ENCODE assay signal across 8 cellular contexts in the genomic region with DNA sequence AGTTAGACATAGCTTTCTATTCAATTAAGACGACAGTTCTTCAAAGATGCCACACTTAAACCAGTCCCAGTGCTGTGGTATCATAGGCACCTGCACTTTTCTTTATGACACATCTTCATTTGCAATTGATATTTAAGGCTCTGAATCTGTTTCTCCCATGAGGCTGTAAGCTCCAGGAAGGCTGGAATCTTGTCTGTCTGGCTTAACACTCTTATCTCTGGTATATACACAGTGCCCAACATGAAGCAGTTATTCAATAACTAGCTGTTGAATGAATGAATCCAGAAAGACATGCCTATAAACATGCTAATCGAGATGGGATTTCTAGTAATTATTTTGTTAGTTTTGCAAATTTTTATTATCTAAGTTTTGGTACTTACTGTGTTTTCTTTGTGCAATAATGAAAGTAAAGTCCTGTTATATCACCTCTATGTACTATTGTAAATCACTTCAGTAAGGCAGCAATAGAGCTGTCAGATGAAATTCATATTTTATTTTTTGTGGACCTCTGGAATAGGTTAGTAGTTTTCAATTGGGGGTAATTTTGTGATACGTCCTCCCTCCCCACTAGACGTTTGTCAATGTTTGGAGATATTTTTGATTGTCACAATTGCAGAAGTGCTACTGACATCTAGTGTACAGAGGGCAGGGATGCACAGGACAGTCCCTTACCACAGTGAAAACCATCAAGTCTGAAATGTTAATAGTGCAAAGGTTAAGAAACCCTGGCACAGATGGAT. TPM values are rescaled to one million over a fixed set of nuclear protein-coding genes. Genes with fewer than 3 reads are reported as not detected.
A peak's percentile ranks its signal among the peaks of the same experiment; 100 is the strongest.
DNase-seq lines count a peak whose midpoint lies in the region; ATAC-seq, FAIRE-seq and TF ChIP-seq lines count a peak whose summit lies in the region.

No MANE protein-coding gene starts in this region.

- no peak overlapping the region for H3K27ac ChIP-seq in astrocyte (ENCODE audit: low read depth, low read length)

- no peaks in the 10 kb centered on the region for H3K9me3 Mint-ChIP-seq in astrocyte (ENCODE audit: unreplicated experiment)

- FAIRE-seq in astrocyte (lab: Jason Lieb, UNC) = no peak

- H3K27me3 ChIP-seq in astrocyte (ENCODE audit: insufficient read depth, low read length) = no peaks in the 10 kb centered on the region

- no peaks in the 10 kb centered on the region for H4K20me1 ChIP-seq in astrocyte (ENCODE audit: insufficient read depth, low read length)

- TF ChIP-seq CTCF in astrocyte (IDR thresholded peaks at IDR 0.05; ENCODE audit: insufficient read depth, low read depth, low read length) = peak; percentile 31
- TF ChIP-seq CTCF in mucosa of descending colon (IDR thresholded peaks at IDR 0.05) = no peak

- H3K9me3 ChIP-seq in astrocyte (ENCODE audit: insufficient read depth, low read depth, low read length) (no peaks in the 10 kb centered on the region), mucosa of descending colon (no peaks in the 10 kb centered on the region)

- no peak overlapping the region for H3K4me3 Mint-ChIP-seq in astrocyte (ENCODE audit: unreplicated experiment)

- H3K36me3 ChIP-seq in astrocyte (ENCODE audit: insufficient read depth, low read length) = no peaks in the 10 kb centered on the region
- H3K36me3 ChIP-seq in mucosa of descending colon (ENCODE audit: low read depth) = no peaks in the 10 kb centered on the region

- H3K9ac ChIP-seq in astrocyte (ENCODE audit: low read length) = no peak overlapping the region

- peak; percentile 86 for ATAC-seq in GM19438 (IDR thresholded peaks at IDR 0.05; ENCODE audit: low read depth, unreplicated experiment)
- ATAC-seq in HG03558 (IDR thresholded peaks at IDR 0.05; ENCODE audit: extremely low read depth, unreplicated experiment) = peak; percentile 68
- peak; percentile 77 for ATAC-seq in mucosa of descending colon

- no peaks in the 10 kb centered on the region for H3K4me1 Mint-ChIP-seq in astrocyte (ENCODE audit: low read depth, unreplicated experiment)

- peak; percentile 30 to 40 for DNase-seq in AML-193 (lab: John Stamatoyannopoulos, UW)
- no peak for DNase-seq in astrocyte (ENCODE audit: low read depth)
- DNase-seq in mucosa of descending colon = peak in 1 of 3 donors; percentile 13
- no peak for DNase-seq in NCI-H146 (lab: John Stamatoyannopoulos, UW)
- DNase-seq in iPS-NIHi7 (ENCODE audit: extremely low spot score) = no peak
- DNase-seq in activated CD4-positive, alpha-beta T cell treated with anti-CD3 and anti-CD28 coated beads for 48 hours = no peak

- no peak overlapping the region for H2AFZ ChIP-seq in astrocyte (ENCODE audit: low read depth, low read length)

- no peak overlapping the region for H3K4me3 ChIP-seq in astrocyte (ENCODE audit: insufficient read depth, low read depth, low read length)
- H3K4me3 ChIP-seq in mucosa of descending colon = no peak overlapping the region

- no peak overlapping the region for H3K27ac Mint-ChIP-seq in astrocyte (ENCODE audit: unreplicated experiment)

- no peaks in the 10 kb centered on the region for H3K36me3 Mint-ChIP-seq in astrocyte (ENCODE audit: low read depth, unreplicated experiment)

- H3K4me1 ChIP-seq in astrocyte (ENCODE audit: insufficient read depth, low read length) = no peaks in the 10 kb centered on the region
- no peaks in the 10 kb centered on the region for H3K4me1 ChIP-seq in mucosa of descending colon (ENCODE audit: low read depth)

- intact Hi-C loops in mucosa of descending colon (cut with DNase I, micrococcal nuclease) = no loop called here

- H3K79me2 ChIP-seq in astrocyte (ENCODE audit: insufficient read depth, low read length) = no peaks in the 10 kb centered on the region

- peaks cover 2% of the 10 kb centered on the region for H3K27me3 Mint-ChIP-seq in astrocyte (ENCODE audit: low read depth, unreplicated experiment)

- no peak overlapping the region for H3K4me2 ChIP-seq in astrocyte (ENCODE audit: low read length)

RNA-seq across cellular contexts. Expression of gene STEAP4, which starts 51.3 kb away (rescaled TPM):
- total RNA-seq in astrocyte = not detected in 2 replicates
- 10 to 100 TPM in 1 of 3 donors, 1 to 10 TPM in 2; 2.1 to 42.2 (median 9.1) TPM for total RNA-seq in mucosa of descending colon

Comparison
In these comparisons a context has a peak if more than half of its experiments do, and no peak if none do; other contexts are left out.
1. DNase-seq: peak in AML-193 (2 of 2); none in astrocyte (single experiment), NCI-H146 (single experiment), iPS-NIHi7 (single experiment) and activated CD4-positive, alpha-beta T cell treated with anti-CD3 and anti-CD28 coated beads for 48 hours (single experiment).
2. Peak in every context shown above with its lines, with median percentiles within 50 percentile points of each other: ATAC-seq.